In genomic region chr12:46342562-46343033, GRCh38 we compare ENCODE assay signal across 8 cellular contexts. TPM values are rescaled to one million over a fixed set of nuclear protein-coding genes. Genes with fewer than 3 reads are reported as not detected.
DNase-seq lines count a peak whose midpoint lies in the region; ATAC-seq, FAIRE-seq and TF ChIP-seq lines count a peak whose summit lies in the region.

No MANE protein-coding gene starts in this region.

- TF ChIP-seq CTCF in K562 (IDR thresholded peaks at IDR 0.05 in 2 of 3, conservative IDR thresholded peaks at IDR 0.05 in 1 of 3; ENCODE audit: insufficient read depth in 2 of 3, low read depth in 1 of 3, low read length in 3 of 3): peak; percentile 52 to 61 (median 52); a peak in 3 of 6 replicates
- TF ChIP-seq CTCF in upper lobe of right lung (IDR thresholded peaks at IDR 0.05): peak; percentile 69

- POLR2A ChIA-PET in K562 (lab: Yijun Ruan, JAX): interaction anchor here (1.2 kb wide), 1 partner anchor 15 kb away, joined by 3 read pairs; no protein-coding TSS in a partner anchor

- 10% methylated on average over 3 of the region's 3 CpGs for WGBS in K562 (ENCODE audit: insufficient coverage, low coverage, missing lambda C conversion rate)

- no peaks in the 10 kb centered on the region for H4K20me1 ChIP-seq in K562 (replicated peaks; ENCODE audit: control insufficient read depth, insufficient read depth, low read length)

- intact Hi-C loops in K562 (cut with micrococcal nuclease): loop anchor here (5.0 kb wide), 2 partner anchors 335 to 680 kb away; no protein-coding TSS in a partner anchor
- intact Hi-C loops in left colon (cut with DNase I, micrococcal nuclease): no loop called here
- intact Hi-C loops in upper lobe of right lung (cut with DNase I): no loop called here

- H3K4me1 ChIP-seq in K562 (replicated peaks in 1 of 2; ENCODE audit: control insufficient read depth in 2 of 2, insufficient read depth in 2 of 2, low read length in 2 of 2) (no peaks in the 10 kb centered on the region), upper lobe of right lung (no peaks in the 10 kb centered on the region)

- H3K4me2 ChIP-seq in K562 (ENCODE audit: insufficient read depth, low read length): no peak overlapping the region

- H3K36me3 ChIP-seq in K562 (ENCODE audit: control insufficient read depth, insufficient read depth, low read length): no peaks in the 10 kb centered on the region
- H3K36me3 ChIP-seq in upper lobe of right lung: no peaks in the 10 kb centered on the region

- DNase-seq in activated gamma-delta T cell treated with Interleukin-2 at 50 U/mL for 16 hours (peak; percentile 16), activated gamma-delta T cell (lab: John Stamatoyannopoulos, UW) (no peak), NCI-H69 (lab: John Stamatoyannopoulos, UW) (peak; percentile 40), K562 (ENCODE audit: extremely low read depth in 1 of 4, low spot score in 3 of 4) (peak in 1 of 4 experiments; percentile 33), left colon (peak in 1 of 2 donors; percentile 15), upper lobe of right lung (no peak), HuH-7 (ENCODE audit: low spot score) (no peak), NCI-H1436 (lab: John Stamatoyannopoulos, UW) (no peak)

- TF ChIP-seq POLR2A in K562 (conservative IDR thresholded peaks at IDR 0.05): no peak

- peak; percentile 49 for FAIRE-seq in K562 (lab: Jason Lieb, UNC)

- H3K27ac ChIP-seq in K562 (ENCODE audit: extremely low read depth, low read depth, low read length) (no peak overlapping the region), upper lobe of right lung (no peak overlapping the region)

- H3K4me3 ChIP-seq in K562: no peak overlapping the region
- H3K4me3 ChIP-seq in upper lobe of right lung: no peak overlapping the region

- CTCF ChIA-PET in K562 (lab: Yijun Ruan, JAX; ENCODE audit: low intra/inter-chr PET ratio): no interaction called here

- no peak overlapping the region for H3K9ac ChIP-seq in K562 (ENCODE audit: insufficient read depth in 1 of 2, low read depth in 2 of 2, low read length in 2 of 2)

- in situ Hi-C loops in K562 (cut with MboI): loop anchor here (10.0 to 25.0 kb wide), 2 partner anchors 348 to 670 kb away; partner anchors contain the start of gene SCAF11

- ATAC-seq in K562 (peak; percentile 89), left colon (peak; percentile 74), upper lobe of right lung (peak; percentile 79)

- H3K9me3 ChIP-seq in K562 (replicated peaks; ENCODE audit: control insufficient read depth, insufficient read depth, low read depth, low read length) (no peaks in the 10 kb centered on the region), upper lobe of right lung (no peaks in the 10 kb centered on the region)

- TF ChIP-seq EP300 in K562 (IDR thresholded peaks at IDR 0.05; ENCODE audit: low read length): no peak

- no TSS peak for BruUV-seq in K562 (replicated peaks; lab: Mats Ljungman, UMichigan)

- no peaks in the 10 kb centered on the region for H3K79me2 ChIP-seq in K562 (ENCODE audit: control insufficient read depth, insufficient read depth, low read length)

- peaks cover 0 to 3% of the 10 kb centered on the region in 2 experiments; a peak in 1 of 5 replicates for H3K27me3 ChIP-seq in K562 (ENCODE audit: control insufficient read depth in 2 of 2, insufficient read depth in 2 of 2, low read length in 2 of 2)
- no peaks in the 10 kb centered on the region for H3K27me3 ChIP-seq in upper lobe of right lung

- no peaks in the 10 kb centered on the region for H3K9me1 ChIP-seq in K562 (ENCODE audit: control insufficient read depth, insufficient read depth, low read length)

- peak; percentile 62 to 92 for TF ChIP-seq RAD21 in K562 (CRISPR knock-in tag; conservative IDR thresholded peaks at IDR 0.05 in 1 of 2, IDR thresholded peaks at IDR 0.05 in 1 of 2)

- no peak overlapping the region for H2AFZ ChIP-seq in K562 (ENCODE audit: low read depth, low read length)

TF ChIP-seq in K562, 482 proteins besides CTCF, POLR2A, EP300 and RAD21 (continues in another document):
- TF ChIP-seq ZNF655 (CRISPR knock-in tag; IDR thresholded peaks at IDR 0.05): no peak
- no peak for TF ChIP-seq RUNX1 (IDR thresholded peaks at IDR 0.05; ENCODE audit: low read depth)
- TF ChIP-seq ZNF280B (CRISPR knock-in tag; IDR thresholded peaks at IDR 0.05): no peak
- TF ChIP-seq IRF9 (tag; IDR thresholded peaks at IDR 0.05): no peak
- no peak for TF ChIP-seq ZBTB12 (CRISPR knock-in tag; IDR thresholded peaks at IDR 0.05)
- no peak for TF ChIP-seq KLF16 (IDR thresholded peaks at IDR 0.05)
- no peak for TF ChIP-seq ZNF143 (CRISPR knock-in tag; IDR thresholded peaks at IDR 0.05)
- TF ChIP-seq CC2D1A (IDR thresholded peaks at IDR 0.05): peak; percentile 51; the same call in 1 of the 2 replicates
- TF ChIP-seq ATF6 (CRISPR knock-in tag; IDR thresholded peaks at IDR 0.05): no peak

RNA-seq across cellular contexts. Expression of gene SLC38A2, which starts 30.0 kb away (rescaled TPM):
- total RNA-seq in K562 (2011; cell fraction: chromatin; rRNA removed; ENCODE audit: low replicate concordance): 290 and 561 TPM in 2 replicates
- 141 TPM in 2 replicates for total RNA-seq in K562 (2011; cell fraction: nucleolus; rRNA removed)
- total RNA-seq in K562 (2011; cell fraction: nucleoplasm; rRNA removed): 257 and 355 TPM in 2 replicates
- total RNA-seq in K562 (2014; rRNA removed) (176 and 194 TPM in 2 replicates), K562 (2014; rRNA removed; fragmentation: Illumina TruSeq; extraction: Trizol) (227 and 308 TPM in 2 replicates), K562 (2015; rRNA removed; fragmentation: Illumina TruSeq; extraction: Trizol) (106 and 114 TPM in 2 replicates), K562 (2021) (249 and 292 TPM in 2 replicates), left colon (100 to 1,000 TPM; 128 to 220 TPM), upper lobe of right lung (343 TPM)
- polyA plus RNA-seq in K562 (2011; rRNA removed) (122 and 143 TPM in 2 replicates), K562 (2014; fragmentation: Illumina TruSeq; extraction: Trizol) (180 and 209 TPM in 2 replicates), K562 (2014; fragmentation: Nextera tagmentation; extraction: Ambion mirVana) (100 to 1,000 TPM in 1 of 2 experiments, 10 to 100 TPM in 1; 98.7 to 132 TPM), K562 (2014; rRNA removed) (117 and 130 TPM in 2 replicates)
- 83.9 and 91.7 TPM in 2 replicates for polyA plus RNA-seq in K562 (2011; cell fraction: cytosol; rRNA removed)
- 241 and 296 TPM in 2 replicates for polyA plus RNA-seq in K562 (2011; cell fraction: nucleus; rRNA removed)
- 79.7 and 147 TPM in 2 replicates for polyA plus RNA-seq in K562 (2012)
- 176 and 180 TPM in 2 replicates for polyA minus RNA-seq in K562 (2011; rRNA and poly(A)+ RNA removed)
- polyA minus RNA-seq in K562 (2011; cell fraction: cytosol; rRNA and poly(A)+ RNA removed): 73.8 and 122 TPM in 2 replicates
- polyA minus RNA-seq in K562 (2011; cell fraction: nucleus; rRNA and poly(A)+ RNA removed): 275 and 440 TPM in 2 replicates

Comparison
In these comparisons a context has a peak if more than half of its experiments do, and no peak if none do; other contexts are left out.
1. DNase-seq: peak in activated gamma-delta T cell treated with Interleukin-2 at 50 U/mL for 16 hours (single experiment) and NCI-H69 (single experiment); none in activated gamma-delta T cell (single experiment), upper lobe of right lung (single experiment), HuH-7 (single experiment) and NCI-H1436 (single experiment).
2. Peak in every context shown above with its lines, with median percentiles within 50 percentile points of each other: ATAC-seq.